In genomic region chr13:92137519-92137918, GRCh38 we compare ENCODE assay signal across 19 cellular contexts.
"Had no signal": no experiment of that assay in that cellular context is flagged by ENCODE, and none has a peak within 500 bp of the region (broad histone marks: within the 10 kb centered on the region; RNA-seq: fewer than 3 reads in every experiment).

No MANE protein-coding gene starts in this region.

- H3K27ac Mint-ChIP-seq: activated CD8-positive, alpha-beta memory T cell treated with anti-CD3 and anti-CD28 coated beads, Interleukin-2, amount 10 ng/mL, durations not matched to agents 7 days and 5 days; activated naive CD8-positive, alpha-beta T cell; activated T-cell treated with anti-CD3 and anti-CD28 coated beads, Interleukin-2, amount 50 U/mL, for 24 hours; naive thymus-derived CD4-positive, alpha-beta T cell; stimulated activated naive CD8-positive, alpha-beta T cell treated with anti-CD3 and anti-CD28 coated beads, Interleukin-15, Interleukin-2, amounts not matched to agents 100 ng/mL and 50 ng/mL, for 24 hours; T-helper 2 cell treated with Interferon-gamma antibody and Interleukin-4, amounts not matched to agents 5 μg/mL and 100 μg/mL, for 36 hours had no signal

- H3K9me3 ChIP-seq: heart left ventricle, prostate gland, sigmoid colon had no signal

- FAIRE-seq: kidney had no signal

- H3K36me3 Mint-ChIP-seq: activated CD8-positive, alpha-beta memory T cell treated with anti-CD3 and anti-CD28 coated beads, Interleukin-2, amount 10 ng/mL, durations not matched to agents 7 days and 5 days; activated naive CD8-positive, alpha-beta T cell; naive thymus-derived CD4-positive, alpha-beta T cell had no signal

- H3K36me3 ChIP-seq: heart left ventricle, prostate gland, sigmoid colon had no signal

- H3K27me3 ChIP-seq: heart left ventricle, sigmoid colon had no signal

- H3K4me1 ChIP-seq: heart left ventricle, prostate gland, sigmoid colon had no signal

- ATAC-seq: activated CD8-positive, alpha-beta memory T cell treated with anti-CD3 and anti-CD28 coated beads, Interleukin-2, amount 10 ng/mL, durations not matched to agents 7 days and 5 days; esophagus mucosa; heart left ventricle; naive thymus-derived CD4-positive, alpha-beta T cell had no signal

- DNase-seq: activated CD4-positive, alpha-beta T cell treated with anti-CD3 and anti-CD28 coated beads for 1 hour; activated CD4-positive, alpha-beta T cell treated with anti-CD3 and anti-CD28 coated beads, Interleukin-2, amount 50 U/mL, for 48 hours; activated CD8-positive, alpha-beta memory T cell treated with anti-CD3 and anti-CD28 coated beads, Interleukin-2, amount 10 ng/mL, durations not matched to agents 7 days and 5 days; activated effector memory CD4-positive, alpha-beta T cell treated with Interleukin-2 at 50 U/mL for 16 hours; activated T-cell treated with anti-CD3 and anti-CD28 coated beads, Interleukin-2, amount 50 U/mL, for 24 hours; anterior cingulate cortex; dorsolateral prefrontal cortex; heart left ventricle; kidney; naive thymus-derived CD4-positive, alpha-beta T cell; nucleus accumbens; sigmoid colon; stimulated activated CD4-positive, alpha-beta T cell treated with anti-CD3 and anti-CD28 coated beads, Interleukin-4, amount 100 ng/mL, for 1 hour; SW 1271 had no signal

- H3K4me3 ChIP-seq: dorsolateral prefrontal cortex, heart left ventricle, prostate gland, sigmoid colon had no signal

- H3K9me3 Mint-ChIP-seq: activated T-cell treated with anti-CD3 and anti-CD28 coated beads, Interleukin-2, amount 50 U/mL, for 24 hours had no signal

- H3K27ac ChIP-seq: dorsolateral prefrontal cortex, heart left ventricle, prostate gland, sigmoid colon had no signal
